Comparison of ENCODE assay signal across 9 cellular contexts in the genomic region with DNA sequence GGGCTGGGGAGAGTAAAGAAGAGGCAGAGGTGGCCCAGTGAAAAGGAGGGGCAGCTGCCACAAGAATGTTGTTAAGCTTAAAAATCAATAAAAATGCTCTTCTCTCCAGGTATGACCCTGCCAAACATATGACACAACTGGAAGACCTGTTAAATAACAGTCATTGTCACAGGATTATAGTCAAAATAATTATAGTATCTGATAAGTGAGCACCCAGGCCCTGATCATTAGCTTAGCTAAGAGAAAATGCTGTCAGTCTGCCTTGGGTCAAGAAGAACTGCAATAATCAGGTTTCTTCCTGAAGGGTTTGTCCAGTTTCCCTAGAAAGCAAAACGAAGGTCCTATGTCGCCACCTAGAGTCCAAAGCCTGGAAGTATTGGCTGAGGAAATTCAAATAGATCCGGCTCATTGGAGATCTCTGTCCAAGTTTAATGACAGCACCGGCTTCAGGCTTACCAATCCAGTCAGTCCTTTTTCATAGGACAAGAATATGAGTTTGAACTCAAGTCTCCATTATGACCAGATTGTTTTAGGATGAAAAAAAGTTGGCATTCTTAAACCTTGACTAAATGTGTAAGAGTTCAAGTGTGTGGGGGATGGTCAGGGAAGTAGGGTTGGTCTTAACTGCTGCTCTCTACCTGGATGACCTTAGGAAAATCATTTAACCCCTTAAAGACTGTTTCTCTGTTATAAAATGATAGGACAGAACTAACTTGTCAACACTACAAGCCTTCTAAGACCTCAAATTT. TPM values are rescaled to one million over a fixed set of nuclear protein-coding genes. Genes with fewer than 3 reads are reported as not detected.
DNase-seq lines count a peak whose midpoint lies in the region; ATAC-seq, FAIRE-seq and TF ChIP-seq lines count a peak whose summit lies in the region.
"Had no signal": no experiment of that assay in that cellular context is flagged by ENCODE, and none has a peak within 500 bp of the region (broad histone marks: within the 10 kb centered on the region; RNA-seq: fewer than 3 reads in every experiment).

No MANE protein-coding gene starts in this region.

- H3K79me2 ChIP-seq in osteoblast (ENCODE audit: insufficient read depth, low read length), result no peaks in the 10 kb centered on the region

- peak; percentile 83 for TF ChIP-seq CTCF in osteoblast (IDR thresholded peaks at IDR 0.05; ENCODE audit: extremely low read depth, low read depth, low read length)

- no peaks in the 10 kb centered on the region for H3K27me3 ChIP-seq in osteoblast (ENCODE audit: insufficient read depth, low read length)

- H3K36me3 ChIP-seq in osteoblast (ENCODE audit: insufficient read depth, low read length), result no peaks in the 10 kb centered on the region

- H3K4me1 ChIP-seq in osteoblast (ENCODE audit: insufficient read depth, low read length), result no peaks in the 10 kb centered on the region

- DNase-seq in CD1c-positive myeloid dendritic cell (ENCODE audit: extremely low spot score), result peak; percentile 65
- peak; percentile 93 for DNase-seq in NCI-H2107 (lab: John Stamatoyannopoulos, UW)
- peak; percentile 86 for DNase-seq in fibroblast of peridontal ligament (ENCODE audit: extremely low read depth)
- peak; percentile 76 for DNase-seq in osteoblast (ENCODE audit: insufficient read length, low spot score, missing footprints)

- no peak overlapping the region for H3K4me2 ChIP-seq in osteoblast (ENCODE audit: insufficient read depth, low read length)

- no peaks in the 10 kb centered on the region for H3K9me3 ChIP-seq in osteoblast (ENCODE audit: low read depth, low read length)

- no peak overlapping the region for H3K4me3 ChIP-seq in osteoblast (ENCODE audit: insufficient read depth, low read length)

- H4K20me1 ChIP-seq in osteoblast (ENCODE audit: insufficient read depth, low read length), result no peaks in the 10 kb centered on the region

- FAIRE-seq in TTC549 (lab: Jason Lieb, UNC), result peak; percentile 88

- H2AFZ ChIP-seq in osteoblast (ENCODE audit: low read length), result no peak overlapping the region

- H3K27ac ChIP-seq in osteoblast (ENCODE audit: low read depth, low read length), result no peak overlapping the region

- ATAC-seq in GM18858 (IDR thresholded peaks at IDR 0.05; ENCODE audit: unreplicated experiment) (peak; percentile 84), HG03159 (IDR thresholded peaks at IDR 0.05; ENCODE audit: unreplicated experiment) (peak; percentile 85), GM21717 (IDR thresholded peaks at IDR 0.05; ENCODE audit: unreplicated experiment) (no peak)
- ATAC-seq: T-cell had no signal

RNA-seq across cellular contexts. Expression of gene NKX2-8, which starts 22.5 kb away (rescaled TPM):
- not detected in 2 replicates for total RNA-seq in osteoblast
- total RNA-seq: T-cell had no signal

RNA-seq across cellular contexts. Expression of gene PAX9, which starts 56.7 kb away (rescaled TPM):
- total RNA-seq in osteoblast, result under 0.01 TPM in 1 of 2 replicates, not detected in the other
